27 cellular contexts compared by ENCODE assay signal in genomic region chr15:40028193-40028592, GRCh38. TPM values are rescaled to one million over a fixed set of nuclear protein-coding genes. Genes with fewer than 3 reads are reported as not detected.
DNase-seq lines count a peak whose midpoint lies in the region; ATAC-seq and TF ChIP-seq lines count a peak whose summit lies in the region.
"Had no signal": no experiment of that assay in that cellular context is flagged by ENCODE, and none has a peak within 500 bp of the region (broad histone marks: within the 10 kb centered on the region; RNA-seq: fewer than 3 reads in every experiment).

No MANE protein-coding gene starts in this region.

- no TSS peak for BruUV-seq in IMR-90 (replicated peaks; lab: Mats Ljungman, UMichigan)

- WGBS in IMR-90 (ENCODE audit: extremely low coverage in 2 of 2, insufficient read length in 1 of 2), 2 experiments: no CpG with 5 or more reads among the region's 3 CpGs
- WGBS in suprapubic skin: 86% methylated on average over 3 of the region's 3 CpGs

- H3K4me1 ChIP-seq in IMR-90 (ENCODE audit: control insufficient read depth, insufficient read depth, low read length) (no peaks in the 10 kb centered on the region), left lung (no peaks in the 10 kb centered on the region), suprapubic skin (no peaks in the 10 kb centered on the region)
- H3K4me1 ChIP-seq: breast epithelium, tibial artery had no signal

- no peaks in the 10 kb centered on the region for H3K27me3 ChIP-seq in IMR-90 (ENCODE audit: control insufficient read depth, insufficient read depth, low read length)
- no peaks in the 10 kb centered on the region for H3K27me3 ChIP-seq in left lung
- no peaks in the 10 kb centered on the region for H3K27me3 ChIP-seq in suprapubic skin
- H3K27me3 ChIP-seq: breast epithelium, tibial artery had no signal

- H2BK20ac ChIP-seq in IMR-90 (ENCODE audit: low read depth, low read length): no peak overlapping the region

- H3K9ac ChIP-seq in IMR-90 (ENCODE audit: low read depth, low read length): no peak overlapping the region

- no peak overlapping the region for H2BK5ac ChIP-seq in IMR-90 (ENCODE audit: low read depth, low read length, poor library complexity, severe bottlenecking)

- dilution Hi-C loops in IMR-90 (cut with HindIII; ENCODE audit: low sequenced_read_pairs, unreplicated experiment): no loop called here

- POLR2A ChIA-PET in IMR-90 (lab: Charles Lee; ENCODE audit: unreplicated experiment): no interaction called here

- no peak overlapping the region for H3K4me2 ChIP-seq in IMR-90 (ENCODE audit: low read depth, low read length)
- H3K4me2 ChIP-seq: PC-9 had no signal

- no peak overlapping the region for H3K56ac ChIP-seq in IMR-90 (ENCODE audit: extremely low read depth, insufficient read depth, low read length)

- no peak overlapping the region for H4K8ac ChIP-seq in IMR-90 (ENCODE audit: low read depth in 2 of 2, low read length in 2 of 2)

- H2AK9ac ChIP-seq in IMR-90 (replicated peaks; ENCODE audit: low read depth, low read length, poor library complexity): no peak overlapping the region

- TF ChIP-seq CTCF in IMR-90 (conservative IDR thresholded peaks at IDR 0.05; ENCODE audit: low read depth, low read length) (no peak), left lung (IDR thresholded peaks at IDR 0.05) (no peak), suprapubic skin (IDR thresholded peaks at IDR 0.05) (no peak)

- H2AFZ ChIP-seq in IMR-90 (replicated peaks; ENCODE audit: low read length, poor library complexity): no peak overlapping the region
- H2AFZ ChIP-seq: PC-9 had no signal

- H4K20me1 ChIP-seq in IMR-90 (ENCODE audit: insufficient read depth, low read length): no peaks in the 10 kb centered on the region

- TF ChIP-seq EP300 in suprapubic skin (IDR thresholded peaks at IDR 0.05): no peak

- H3K18ac ChIP-seq in IMR-90 (ENCODE audit: low read depth, low read length): no peak overlapping the region

- no peak overlapping the region for H3K4ac ChIP-seq in IMR-90 (ENCODE audit: low read depth, low read length)

- peaks cover 0 to 18% of the 10 kb centered on the region in 2 experiments; a peak in 2 of 4 replicates for H3K79me1 ChIP-seq in IMR-90 (ENCODE audit: low read depth in 1 of 2, low read length in 2 of 2)

- in situ Hi-C loops in IMR-90 (cut with MboI; ENCODE audit: low sequenced_read_pairs): no loop called here

- H3K9me3 ChIP-seq in IMR-90 (ENCODE audit: control insufficient read depth, insufficient read depth, low read length): no peaks in the 10 kb centered on the region
- H3K9me3 ChIP-seq in left lung: no peaks in the 10 kb centered on the region
- H3K9me3 ChIP-seq in suprapubic skin: no peaks in the 10 kb centered on the region
- H3K9me3 ChIP-seq: breast epithelium, tibial artery had no signal

- H3K4me3 ChIP-seq in IMR-90 (ENCODE audit: insufficient read depth, low read depth, low read length) (no peak overlapping the region), left lung (no peak overlapping the region), suprapubic skin (no peak overlapping the region)
- H3K4me3 ChIP-seq: breast epithelium, PC-9, tibial artery had no signal

- H3K23ac ChIP-seq in IMR-90 (ENCODE audit: low read depth, low read length): no peak overlapping the region

- H3K36me3 ChIP-seq in IMR-90 (ENCODE audit: control insufficient read depth, insufficient read depth, low read length) (peaks cover 35% of the 10 kb centered on the region), left lung (peaks cover 0 to 95% of the 10 kb centered on the region in 2 donors), suprapubic skin (peaks cover 90% of the 10 kb centered on the region)
- H3K36me3 ChIP-seq: breast epithelium had no signal

- H2BK120ac ChIP-seq in IMR-90 (ENCODE audit: low read depth, low read length): no peak overlapping the region

- H4K91ac ChIP-seq in IMR-90 (ENCODE audit: insufficient read depth, low read depth, low read length): no peak overlapping the region

- ATAC-seq in IMR-90 (ENCODE audit: low read depth) (no peak), left lung (no peak)
- ATAC-seq: activated T-cell treated with anti-CD3 and anti-CD28 coated beads, Interleukin-2, amount 50 U/mL, for 72 hours had no signal

- no peak overlapping the region for H2BK15ac ChIP-seq in IMR-90 (ENCODE audit: low read depth, low read length)

- H4K5ac ChIP-seq in IMR-90 (ENCODE audit: low read depth, low read length): no peak overlapping the region

- intact Hi-C loops in IMR-90 (cut with micrococcal nuclease) (no loop called here), left lung (cut with DNase I) (no loop called here)

- H3K9me1 ChIP-seq in IMR-90 (ENCODE audit: insufficient read depth, low read length): no peaks in the 10 kb centered on the region

- H3K27ac ChIP-seq in IMR-90 (ENCODE audit: insufficient read depth, low read length) (no peak overlapping the region), caudate nucleus (ENCODE audit: low read depth, low read length) (peak overlapping the region; percentile 94), left lung (peak overlapping the region; percentile 15 to 60), suprapubic skin (peak overlapping the region; percentile 44)
- H3K27ac ChIP-seq: C4-2B, PC-9, tibial artery had no signal

- TF ChIP-seq RAD21 in IMR-90 (IDR thresholded peaks at IDR 0.05; ENCODE audit: low read length): no peak

- H2AK5ac ChIP-seq in IMR-90 (ENCODE audit: low read depth, low read length): no peak overlapping the region

- DNase-seq in IMR-90 (no peak), caudate nucleus (lab: John Stamatoyannopoulos, UW) (no peak), left lung (no peak), suprapubic skin (ENCODE audit: low spot score in 2 of 2) (no peak), HuH-7.5 (ENCODE audit: low spot score) (no peak), NCI-H1930 (lab: John Stamatoyannopoulos, UW) (no peak), HCEC 1CT (no peak)
- DNase-seq: activated CD4-positive, alpha-beta T cell treated with anti-CD3 and anti-CD28 coated beads, Interleukin-2, amount 10 ng/mL, durations not matched to agents 7 days and 5 days; activated naive CD4-positive, alpha-beta T cell treated with anti-CD3 and anti-CD28 coated beads, Interleukin-2, amount 10 ng/mL, durations not matched to agents 7 days and 5 days; activated T-cell treated with anti-CD3 and anti-CD28 coated beads, Interleukin-2, amount 50 U/mL, for 72 hours; DMS79; GDM1; kidney; mesenchymal stem cell; NCI-H1048; NCI-H1694 treated with DMSO at 0.1 percent for 48 hours; NCI-H2171 treated with DMSO at 0.1 percent for 48 hours; NCI-H524; NK-92 treated with Interleukin-12 subunit alpha and Interleukin-12 subunit beta, amount 100 ng/mL, for 24 hours; PC-9; SIG-M5; stimulated activated naive CD4-positive, alpha-beta T cell treated with Interleukin-2 at 50 U/mL for 16 hours; SW 1271; T1000; tibial artery had no signal

- H3K14ac ChIP-seq in IMR-90 (replicated peaks; ENCODE audit: low read depth, low read length): no peak overlapping the region

- TF ChIP-seq POLR2A in IMR-90 (IDR thresholded peaks at IDR 0.05; ENCODE audit: low read depth, low read length): no peak
- no peak for TF ChIP-seq POLR2A in suprapubic skin (IDR thresholded peaks at IDR 0.05)

- CTCF ChIA-PET in IMR-90 (lab: Yijun Ruan, JAX): no interaction called here

TF ChIP-seq in IMR-90, 13 proteins besides CTCF, POLR2A, EP300 and RAD21:
- TF ChIP-seq MAFK (IDR thresholded peaks at IDR 0.05; ENCODE audit: low read depth, low read length): peak; percentile 53; the same call in 1 of the 2 replicates
- no peak for TF ChIP-seq RCOR1 (IDR thresholded peaks at IDR 0.05; ENCODE audit: insufficient replicate concordance, low read length)

RNA-seq across cellular contexts. Expression of gene SRP14, which starts 10.8 kb away (rescaled TPM):
- 106 and 205 TPM in 2 replicates for total RNA-seq in IMR-90 (2012; rRNA removed)
- polyA plus RNA-seq in IMR-90 (2012; rRNA removed): 295 and 296 TPM in 2 replicates
- polyA plus RNA-seq in IMR-90 (2012; cell fraction: cytosol; rRNA removed): 198 and 487 TPM in 2 replicates
- polyA plus RNA-seq in IMR-90 (2012; cell fraction: nucleus; rRNA removed; ENCODE audit: low replicate concordance): 41.4 and 203 TPM in 2 replicates
- total RNA-seq in left lung: 100 to 1,000 TPM; 159 to 166 TPM
- 100 to 1,000 TPM; 161 to 218 (median 170) TPM for total RNA-seq in suprapubic skin
